Comparison of ENCODE assay signal across 10 cellular contexts in genomic region chr10:103667390-103667789, GRCh38.
A peak's percentile ranks its signal among the peaks of the same experiment; 100 is the strongest.
DNase-seq lines count a peak whose midpoint lies in the region; ATAC-seq and TF ChIP-seq lines count a peak whose summit lies in the region.
"Had no signal": no experiment of that assay in that cellular context is flagged by ENCODE, and none has a peak within 500 bp of the region (broad histone marks: within the 10 kb centered on the region; RNA-seq: fewer than 3 reads in every experiment).

No MANE protein-coding gene starts in this region.

- TF ChIP-seq CTCF in heart left ventricle (IDR thresholded peaks at IDR 0.05), result no peak
- TF ChIP-seq CTCF in uterus (IDR thresholded peaks at IDR 0.05), result no peak
- TF ChIP-seq CTCF in CD14-positive monocyte (IDR thresholded peaks at IDR 0.05), result no peak

- peaks cover 3 to 83% (median 52%) of the 10 kb centered on the region in 12 donors for H3K4me1 ChIP-seq in heart left ventricle
- peaks cover 0 to 25% of the 10 kb centered on the region in 2 donors for H3K4me1 ChIP-seq in esophagus (ENCODE audit: control insufficient read depth in 2 of 2, insufficient read depth in 2 of 2, low read length in 1 of 2)
- H3K4me1 ChIP-seq in uterus, result peaks cover 4 to 19% of the 10 kb centered on the region in 2 donors
- H3K4me1 ChIP-seq: A549 had no signal

- peaks cover 0 to 2% (median 0%) of the 10 kb centered on the region in 3 donors for H3K36me3 Mint-ChIP-seq in naive thymus-derived CD8-positive, alpha-beta T cell
- peaks cover 1 to 4% of the 10 kb centered on the region in 2 donors for H3K36me3 Mint-ChIP-seq in CD14-positive monocyte

- H3K4me1 Mint-ChIP-seq in naive thymus-derived CD8-positive, alpha-beta T cell, result peaks cover 20 to 33% (median 23%) of the 10 kb centered on the region in 4 donors
- peaks cover 13% of the 10 kb centered on the region for H3K4me1 Mint-ChIP-seq in CD14-positive monocyte

- H3K27ac ChIP-seq in heart left ventricle (peak overlapping the region in 11 of 12 donors; percentile 27 to 75 (median 61)), esophagus (ENCODE audit: low read depth in 2 of 2, low read length in 1 of 2) (peak overlapping the region; percentile 38 to 44), uterus (peak overlapping the region; percentile 66 to 76)
- H3K27ac ChIP-seq: A549 had no signal

- no peaks in the 10 kb centered on the region for H3K9me3 Mint-ChIP-seq in naive thymus-derived CD8-positive, alpha-beta T cell
- H3K9me3 Mint-ChIP-seq in CD14-positive monocyte, result peaks cover 0 to 3% (median 2%) of the 10 kb centered on the region in 7 donors

- peak in 3 of 5 donors; percentile 60 to 78 (median 61) for DNase-seq in heart left ventricle
- DNase-seq in left ventricle myocardium superior, result no peak
- no peak for DNase-seq in naive thymus-derived CD8-positive, alpha-beta T cell
- DNase-seq in uterus, result peak; percentile 59 to 60
- DNase-seq in nucleus accumbens (lab: John Stamatoyannopoulos, UW), result no peak
- no peak for DNase-seq in CD14-positive monocyte (ENCODE audit: low spot score)
- DNase-seq in T1000 (lab: John Stamatoyannopoulos, UW), result no peak
- DNase-seq: activated T-cell treated with anti-CD3 and anti-CD28 coated beads, Interleukin-2, amount 50 U/mL, for 48 hours had no signal

- H3K27me3 ChIP-seq in heart left ventricle (no peaks in the 10 kb centered on the region), esophagus (ENCODE audit: control insufficient read depth in 1 of 2, insufficient read depth in 2 of 2, low read length in 2 of 2) (no peaks in the 10 kb centered on the region), uterus (no peaks in the 10 kb centered on the region)

- intact Hi-C loops in heart left ventricle (cut with DNase I), result loop anchor here in 1 of 10 donors (5.0 kb wide), 1 partner anchor 60 kb away; no protein-coding TSS in a partner anchor
- intact Hi-C loops in left ventricle myocardium superior (cut with micrococcal nuclease), result no loop called here
- intact Hi-C loops in uterus (cut with DNase I; ENCODE audit: low total_unique reads), result no loop called here
- intact Hi-C loops in CD14-positive monocyte (cut with micrococcal nuclease), result no loop called here

- ATAC-seq in heart left ventricle (peak in 2 of 4 donors; percentile 38 to 54), left ventricle myocardium superior (no peak)
- ATAC-seq in naive thymus-derived CD8-positive, alpha-beta T cell, result no peak
- ATAC-seq: A549 had no signal

- POLR2A ChIA-PET in naive thymus-derived CD8-positive, alpha-beta T cell (lab: Charles Lee), result interaction anchor here (1.0 to 1.3 kb wide), 4 partner anchors 8 to 83 kb away, joined by 3 to 8 read pairs (median 4); no protein-coding TSS in a partner anchor

- H3K4me3 Mint-ChIP-seq in naive thymus-derived CD8-positive, alpha-beta T cell, result no peak overlapping the region
- H3K4me3 Mint-ChIP-seq in CD14-positive monocyte, result no peak overlapping the region

- 44 to 69% (median 49%) methylated on average over 6 to 8 of the region's 8 CpGs for WGBS in heart left ventricle, 4 donors
- 61 to 69% methylated on average over 8 of the region's 8 CpGs for WGBS in esophagus, 2 donors

- no peak for TF ChIP-seq POLR2A in heart left ventricle (IDR thresholded peaks at IDR 0.05)
- no peak for TF ChIP-seq POLR2A in uterus (IDR thresholded peaks at IDR 0.05)

- H3K9me3 ChIP-seq in heart left ventricle (no peaks in the 10 kb centered on the region), esophagus (ENCODE audit: control insufficient read depth in 2 of 2, insufficient read depth in 1 of 2, low read depth in 1 of 2, low read length in 1 of 2) (peaks cover 0 to 3% of the 10 kb centered on the region in 2 donors), uterus (no peaks in the 10 kb centered on the region)
- H3K9me3 ChIP-seq: A549 had no signal

- peak overlapping the region in 6 of 10 donors; percentile 44 to 68 (median 59) for H3K27ac Mint-ChIP-seq in naive thymus-derived CD8-positive, alpha-beta T cell
- H3K27ac Mint-ChIP-seq in CD14-positive monocyte, result peak overlapping the region in 2 of 7 donors; percentile 18 to 60

- H3K36me3 ChIP-seq in heart left ventricle (no peaks in the 10 kb centered on the region), esophagus (ENCODE audit: control insufficient read depth in 2 of 2, insufficient read depth in 2 of 2, low read length in 1 of 2) (peaks cover 0 to 29% of the 10 kb centered on the region in 2 donors), uterus (no peaks in the 10 kb centered on the region)

- no peaks in the 10 kb centered on the region for H3K27me3 Mint-ChIP-seq in naive thymus-derived CD8-positive, alpha-beta T cell
- peaks cover 7 to 25% (median 11%) of the 10 kb centered on the region in 3 donors for H3K27me3 Mint-ChIP-seq in CD14-positive monocyte (ENCODE audit: low read depth in 3 of 3)

- peak overlapping the region in 4 of 12 donors; percentile 36 to 50 (median 46) for H3K4me3 ChIP-seq in heart left ventricle
- no peak overlapping the region for H3K4me3 ChIP-seq in esophagus (ENCODE audit: low read depth in 1 of 2, low read length in 2 of 2)
- H3K4me3 ChIP-seq in uterus, result no peak overlapping the region
- H3K4me3 ChIP-seq: A549 had no signal

Comparison
In these comparisons a context has a peak if more than half of its experiments do, and no peak if none do; other contexts are left out.
1. DNase-seq: peak in heart left ventricle (3 of 5) and uterus (2 of 2); none in left ventricle myocardium superior (single experiment), naive thymus-derived CD8-positive, alpha-beta T cell (0 of 10), nucleus accumbens (0 of 56), CD14-positive monocyte (single experiment) and T1000 (single experiment).
2. Peak in every context shown above with its lines, with median percentiles within 50 percentile points of each other: H3K27ac ChIP-seq.